Comparison of ENCODE assay signal across 28 cellular contexts in the genomic region with DNA sequence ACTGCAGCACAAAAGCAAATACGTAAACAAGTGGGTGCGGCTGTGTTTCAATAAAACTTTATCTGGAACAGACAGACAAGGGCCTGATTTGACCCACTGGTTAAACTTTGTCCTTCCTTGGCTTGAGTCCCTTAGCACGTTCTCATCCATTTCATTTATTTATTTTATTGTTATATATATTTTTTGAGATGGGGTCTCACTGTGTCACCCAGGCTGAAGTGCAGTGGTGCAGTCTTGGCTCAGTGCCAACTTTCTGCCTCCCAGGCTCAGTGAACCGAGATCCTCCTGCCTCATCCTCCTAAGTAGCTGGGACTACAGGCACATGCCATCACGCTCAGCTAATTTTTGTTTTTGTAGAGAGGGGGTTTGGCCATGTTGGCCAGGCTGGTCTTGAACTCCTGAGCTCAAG.
DNase-seq lines count a peak whose midpoint lies in the region; ATAC-seq and TF ChIP-seq lines count a peak whose summit lies in the region.
"Had no signal": no experiment of that assay in that cellular context is flagged by ENCODE, and none has a peak within 500 bp of the region (broad histone marks: within the 10 kb centered on the region; RNA-seq: fewer than 3 reads in every experiment).

No MANE protein-coding gene starts in this region.

- peak overlapping the region; percentile 55 for H3K4me2 ChIP-seq in BLaER1
- H3K4me2 ChIP-seq: PC-9 had no signal

- H3K4me3 Mint-ChIP-seq in chondrocyte (ENCODE audit: unreplicated experiment), result no peak overlapping the region
- H3K4me3 Mint-ChIP-seq: activated CD4-positive, alpha-beta memory T cell treated with anti-CD3 and anti-CD28 coated beads, Interleukin-2, amount 10 ng/mL, durations not matched to agents 7 days and 5 days; T-helper 17 cell had no signal

- H3K9me3 ChIP-seq in BLaER1, result peaks cover 12% of the 10 kb centered on the region
- H3K9me3 ChIP-seq: pancreas had no signal

- H3K27me3 Mint-ChIP-seq in chondrocyte (ENCODE audit: low read depth), result no peaks in the 10 kb centered on the region
- H3K27me3 Mint-ChIP-seq: T-helper 17 cell had no signal

- ATAC-seq in sciatic nerve, result no peak
- ATAC-seq: HCT116; left lobe of liver; pancreas; stimulated activated naive CD8-positive, alpha-beta T cell treated with anti-CD3 and anti-CD28 coated beads, Interleukin-15, Interleukin-2, amounts not matched to agents 100 U/mL and 50 U/mL, for 24 hours; T-helper 17 cell had no signal

- H3K9me3 Mint-ChIP-seq in chondrocyte (ENCODE audit: low read depth), result peaks cover 8% of the 10 kb centered on the region

- H3K36me3 ChIP-seq in BLaER1, result no peaks in the 10 kb centered on the region
- H3K36me3 ChIP-seq: breast epithelium, pancreas, tibial nerve had no signal

- intact Hi-C loops in sciatic nerve (cut with DNase I) (no loop called here), dorsolateral prefrontal cortex (cut with DNase I) (no loop called here)

- no peak overlapping the region for H3K4me3 ChIP-seq in BLaER1
- no peak overlapping the region for H3K4me3 ChIP-seq in dorsolateral prefrontal cortex
- H3K4me3 ChIP-seq: breast epithelium, pancreas, PC-9, tibial nerve had no signal

- 0 out of 2 replicates have a peak overlapping the region, but pooled peaks have one; percentile 49 for H3K27ac ChIP-seq in BLaER1
- no peak overlapping the region for H3K27ac ChIP-seq in dorsolateral prefrontal cortex
- H3K27ac ChIP-seq: breast epithelium, pancreas, PC-9, tibial nerve had no signal

- H3K4me1 Mint-ChIP-seq in chondrocyte (ENCODE audit: low read depth), result peaks cover 21% of the 10 kb centered on the region
- H3K4me1 Mint-ChIP-seq: T-helper 17 cell had no signal

- no peak overlapping the region for H3K27ac Mint-ChIP-seq in chondrocyte (ENCODE audit: unreplicated experiment)
- H3K27ac Mint-ChIP-seq: activated CD4-positive, alpha-beta memory T cell treated with anti-CD3 and anti-CD28 coated beads, Interleukin-2, amount 10 ng/mL, durations not matched to agents 7 days and 5 days; T-helper 17 cell had no signal

- peak; percentile 15 for DNase-seq in NAMALWA (ENCODE audit: low spot score)
- DNase-seq in chondrocyte (ENCODE audit: low spot score), result peak; percentile 38
- peak; percentile 40 for DNase-seq in sciatic nerve (ENCODE audit: low spot score)
- no peak for DNase-seq in NCI-H345 (lab: John Stamatoyannopoulos, UW)
- DNase-seq in AML-193 (lab: John Stamatoyannopoulos, UW), result no peak
- DNase-seq in glomerular visceral epithelial cell (ENCODE audit: extremely low spot score), result no peak
- no peak for DNase-seq in dorsolateral prefrontal cortex
- DNase-seq: ACHN; activated CD4-positive, alpha-beta memory T cell treated with anti-CD3 and anti-CD28 coated beads, Interleukin-2, amount 10 ng/mL, durations not matched to agents 7 days and 5 days; activated CD4-positive, CD25-positive, alpha-beta regulatory T cell treated with anti-CD3 and anti-CD28 coated beads, Interleukin-2, amount 50 U/mL, for 72 hours; activated CD8-positive, alpha-beta memory T cell treated with anti-CD3 and anti-CD28 coated beads, Interleukin-2, amount 50 U/mL, for 4 hours; activated naive CD4-positive, alpha-beta T cell treated with anti-CD3 and anti-CD28 coated beads, Interleukin-2, amount 50 U/mL, for 16 hours; amygdala; COR-L47; effector CD8-positive, alpha-beta T cell; NCI-H1436; NCI-H2081 treated with DMSO at 0.1 percent for 48 hours; NCI-H510A; pancreas; PC-9; stimulated activated CD4-positive, alpha-beta T cell treated with anti-CD3 and anti-CD28 coated beads, Interleukin-2, amount 100 ng/mL, for 24 hours; stimulated activated naive CD8-positive, alpha-beta T cell treated with anti-CD3 and anti-CD28 coated beads, Interleukin-15, Interleukin-2, amounts not matched to agents 100 U/mL and 50 U/mL, for 24 hours; T-helper 17 cell had no signal

- peaks cover 7% of the 10 kb centered on the region for H3K36me3 Mint-ChIP-seq in chondrocyte (ENCODE audit: low read depth)

- H3K4me1 ChIP-seq in BLaER1, result peaks cover 23% of the 10 kb centered on the region
- H3K4me1 ChIP-seq: breast epithelium, pancreas had no signal

- H4K20me1 ChIP-seq in BLaER1, result no peaks in the 10 kb centered on the region

- no peak for TF ChIP-seq CTCF in chondrocyte (IDR thresholded peaks at IDR 0.05)
- no peak for TF ChIP-seq CTCF in dorsolateral prefrontal cortex (IDR thresholded peaks at IDR 0.05 in 54 of 56, conservative IDR thresholded peaks at IDR 0.05 in 2 of 56; ENCODE audit: low read depth in 1 of 56, partially characterized antibody in 56 of 56)

- no peaks in the 10 kb centered on the region for H3K27me3 ChIP-seq in BLaER1
- H3K27me3 ChIP-seq in dorsolateral prefrontal cortex, result peaks cover 0 to 2% (median 0%) of the 10 kb centered on the region in 45 donors
- H3K27me3 ChIP-seq: breast epithelium, pancreas, tibial nerve had no signal

- no peak overlapping the region; the same call in 1 of the 2 replicates for H3K9ac ChIP-seq in BLaER1

Comparison
In these comparisons a context has a peak if more than half of its experiments do, and no peak if none do; other contexts are left out.
1. DNase-seq: peak in NAMALWA (single experiment), chondrocyte (single experiment) and sciatic nerve (single experiment); none in NCI-H345 (single experiment), AML-193 (0 of 2), glomerular visceral epithelial cell (single experiment) and dorsolateral prefrontal cortex (0 of 10).